ENCODE assay signal across 24 cellular contexts in genomic region chr7:80517177-80517804, GRCh38. TPM values are rescaled to one million over a fixed set of nuclear protein-coding genes. Genes with fewer than 3 reads are reported as not detected.
DNase-seq lines count a peak whose midpoint lies in the region; ATAC-seq, FAIRE-seq and TF ChIP-seq lines count a peak whose summit lies in the region.
"Had no signal": no experiment of that assay in that cellular context is flagged by ENCODE, and none has a peak within 500 bp of the region (broad histone marks: within the 10 kb centered on the region; RNA-seq: fewer than 3 reads in every experiment).

No MANE protein-coding gene starts in this region.

- TF ChIP-seq POLR2A in GM12878 (IDR thresholded peaks at IDR 0.05; ENCODE audit: low read depth, low read length) (no peak), upper lobe of left lung (IDR thresholded peaks at IDR 0.05) (no peak)

- in situ Hi-C loops in GM12878 (cut with MboI): no loop called here

- H3K36me3 Mint-ChIP-seq in immature natural killer cell: no peaks in the 10 kb centered on the region
- H3K36me3 Mint-ChIP-seq: activated naive CD8-positive, alpha-beta T cell treated with anti-CD3 and anti-CD28 coated beads, Interleukin-2, amount 10 ng/mL, durations not matched to agents 7 days and 5 days; stimulated activated memory B cell treated with anti-CD40 and anti-IgM and Interleukin-4, amounts not matched to agents 10 μg/mL and 1 μg/mL and 100 μg/mL, for 72 hours had no signal

- no TSS peak for BruUV-seq in GM12878 (replicated peaks; lab: Mats Ljungman, UMichigan)

- H3K4me3 ChIP-seq in GM12878 (no peak overlapping the region), lower lobe of right lung (no peak overlapping the region), upper lobe of left lung (no peak overlapping the region)
- H3K4me3 ChIP-seq: esophagus squamous epithelium, mucosa of descending colon had no signal

- peaks cover 0 to 3% (median 0%) of the 10 kb centered on the region in 3 donors for H3K27me3 Mint-ChIP-seq in immature natural killer cell (ENCODE audit: low read depth in 3 of 3)
- H3K27me3 Mint-ChIP-seq: activated CD8-positive, alpha-beta T cell treated with anti-CD3 and anti-CD28 coated beads for 36 hours; activated naive CD8-positive, alpha-beta T cell treated with anti-CD3 and anti-CD28 coated beads, Interleukin-2, amount 10 ng/mL, durations not matched to agents 7 days and 5 days; CD4-positive, alpha-beta T cell; stimulated activated memory B cell treated with anti-CD40 and anti-IgM and Interleukin-4, amounts not matched to agents 10 μg/mL and 1 μg/mL and 100 μg/mL, for 72 hours had no signal

- H3K9me3 Mint-ChIP-seq in immature natural killer cell: peaks cover 0 to 21% (median 2%) of the 10 kb centered on the region in 6 donors
- H3K9me3 Mint-ChIP-seq: activated CD8-positive, alpha-beta T cell treated with anti-CD3 and anti-CD28 coated beads for 36 hours; activated naive CD8-positive, alpha-beta T cell treated with anti-CD3 and anti-CD28 coated beads, Interleukin-2, amount 10 ng/mL, durations not matched to agents 7 days and 5 days; CD4-positive, alpha-beta T cell; stimulated activated memory B cell treated with anti-CD40 and anti-IgM and Interleukin-4, amounts not matched to agents 10 μg/mL and 1 μg/mL and 100 μg/mL, for 72 hours had no signal

- H3K36me3 ChIP-seq in GM12878 (ENCODE audit: control insufficient read depth in 2 of 2, insufficient read depth in 2 of 2, low read length in 1 of 2) (no peaks in the 10 kb centered on the region), lower lobe of right lung (no peaks in the 10 kb centered on the region), upper lobe of left lung (no peaks in the 10 kb centered on the region)
- H3K36me3 ChIP-seq: esophagus squamous epithelium had no signal

- TF ChIP-seq CTCF in GM12878 (IDR thresholded peaks at IDR 0.05 in 2 of 3, conservative IDR thresholded peaks at IDR 0.05 in 1 of 3; ENCODE audit: control insufficient read depth in 2 of 3, extremely low read depth in 1 of 3, insufficient read depth in 1 of 3, low read depth in 3 of 3, low read length in 3 of 3) (no peak), lower lobe of right lung (IDR thresholded peaks at IDR 0.05) (no peak), upper lobe of left lung (IDR thresholded peaks at IDR 0.05) (no peak)

- no peaks in the 10 kb centered on the region for H3K4me1 ChIP-seq in GM12878 (ENCODE audit: control insufficient read depth, insufficient read depth, low read length)
- H3K4me1 ChIP-seq in lower lobe of right lung: peaks cover 6% of the 10 kb centered on the region
- H3K4me1 ChIP-seq in upper lobe of left lung: peaks cover 0 to 24% (median 9%) of the 10 kb centered on the region in 4 donors

- POLR2A ChIA-PET in GM12878 (lab: Charles Lee): no interaction called here

- FAIRE-seq in GM12878 (lab: Jason Lieb, UNC): no peak
- FAIRE-seq: keratinocyte had no signal

- no peak overlapping the region for H2AFZ ChIP-seq in GM12878 (ENCODE audit: control insufficient read depth, low read depth, low read length)

- H3K4me1 Mint-ChIP-seq in immature natural killer cell: no peaks in the 10 kb centered on the region
- H3K4me1 Mint-ChIP-seq: activated naive CD8-positive, alpha-beta T cell treated with anti-CD3 and anti-CD28 coated beads, Interleukin-2, amount 10 ng/mL, durations not matched to agents 7 days and 5 days; stimulated activated memory B cell treated with anti-CD40 and anti-IgM and Interleukin-4, amounts not matched to agents 10 μg/mL and 1 μg/mL and 100 μg/mL, for 72 hours had no signal

- CTCF ChIA-PET in GM12878 (lab: Yijun Ruan, JAX): no interaction called here

- no peak overlapping the region for H3K9ac ChIP-seq in GM12878 (ENCODE audit: control insufficient read depth, insufficient read depth, low read length)

- no peaks in the 10 kb centered on the region for H4K20me1 ChIP-seq in GM12878 (ENCODE audit: control insufficient read depth, insufficient read depth)

- SMC1A ChIA-PET in GM12878 (lab: Charles Lee; ENCODE audit: uncharacterized antibody, unreplicated experiment): no interaction called here

- H3K27ac Mint-ChIP-seq in immature natural killer cell: no peak overlapping the region
- H3K27ac Mint-ChIP-seq: activated CD8-positive, alpha-beta T cell treated with anti-CD3 and anti-CD28 coated beads for 36 hours; activated naive CD8-positive, alpha-beta T cell treated with anti-CD3 and anti-CD28 coated beads, Interleukin-2, amount 10 ng/mL, durations not matched to agents 7 days and 5 days; CD4-positive, alpha-beta T cell; stimulated activated memory B cell treated with anti-CD40 and anti-IgM and Interleukin-4, amounts not matched to agents 10 μg/mL and 1 μg/mL and 100 μg/mL, for 72 hours had no signal

- no peak for TF ChIP-seq RAD21 in GM12878 (IDR thresholded peaks at IDR 0.05; ENCODE audit: insufficient read depth, low read depth, low read length)

- H3K4me2 ChIP-seq in GM12878 (ENCODE audit: control insufficient read depth, insufficient read depth): no peak overlapping the region

- RAD21 ChIA-PET in GM12878 (lab: Charles Lee; ENCODE audit: unreplicated experiment): no interaction called here

- H3K27ac ChIP-seq in GM12878 (ENCODE audit: control insufficient read depth, insufficient read depth) (no peak overlapping the region), lower lobe of right lung (peak overlapping the region; percentile 12), upper lobe of left lung (peak overlapping the region in 1 of 4 donors; percentile 48)
- H3K27ac ChIP-seq: esophagus squamous epithelium, VCaP had no signal

- H3K4me3 Mint-ChIP-seq in immature natural killer cell: no peak overlapping the region
- H3K4me3 Mint-ChIP-seq: activated CD8-positive, alpha-beta T cell treated with anti-CD3 and anti-CD28 coated beads for 36 hours; activated naive CD8-positive, alpha-beta T cell treated with anti-CD3 and anti-CD28 coated beads, Interleukin-2, amount 10 ng/mL, durations not matched to agents 7 days and 5 days; CD4-positive, alpha-beta T cell; stimulated activated memory B cell treated with anti-CD40 and anti-IgM and Interleukin-4, amounts not matched to agents 10 μg/mL and 1 μg/mL and 100 μg/mL, for 72 hours had no signal

- TF ChIP-seq EP300 in GM12878 (IDR thresholded peaks at IDR 0.05; ENCODE audit: borderline replicate concordance in 1 of 2, control insufficient read depth in 1 of 2, low read depth in 2 of 2, low read length in 2 of 2) (no peak), upper lobe of left lung (IDR thresholded peaks at IDR 0.05) (no peak)

- no peaks in the 10 kb centered on the region for H3K27me3 ChIP-seq in GM12878 (replicated peaks in 1 of 2; ENCODE audit: control insufficient read depth in 2 of 2, insufficient read depth in 2 of 2, low read length in 1 of 2)
- H3K27me3 ChIP-seq in lower lobe of right lung (ENCODE audit: low read depth): no peaks in the 10 kb centered on the region
- H3K27me3 ChIP-seq in upper lobe of left lung: no peaks in the 10 kb centered on the region
- H3K27me3 ChIP-seq: esophagus squamous epithelium had no signal

- ATAC-seq in GM12878 (no peak; the same call in 1 of the 3 replicates), lower lobe of right lung (peak; percentile 70 to 76), upper lobe of left lung (ENCODE audit: low FRiP score in 2 of 2) (peak; percentile 48 to 57)
- ATAC-seq: activated CD8-positive, alpha-beta T cell treated with anti-CD3 and anti-CD28 coated beads for 36 hours; mucosa of descending colon; Panc1; stimulated activated memory B cell treated with anti-CD40 and anti-IgM and Interleukin-4, amounts not matched to agents 10 μg/mL and 1 μg/mL and 100 μg/mL, for 72 hours had no signal

- intact Hi-C loops in GM12878 (cut with micrococcal nuclease; ENCODE audit: unreplicated experiment): no loop called here
- intact Hi-C loops in lower lobe of right lung (cut with DNase I): no loop called here

- DNase-seq in SIG-M5 treated with dmso at 0.1 percent for 504 hours (lab: John Stamatoyannopoulos, UW; ENCODE audit: unreplicated experiment) (peak; percentile 27), SIG-M5 (lab: John Stamatoyannopoulos, UW) (no peak), GM12878 (ENCODE audit: low read depth, low spot score) (no peak), lower lobe of right lung (no peak), upper lobe of left lung (no peak), OCI-M2 (lab: John Stamatoyannopoulos, UW; ENCODE audit: unreplicated experiment) (no peak), immature natural killer cell (no peak)
- DNase-seq in activated effector memory CD4-positive, alpha-beta T cell treated with anti-CD3 and anti-CD28 coated beads, Interleukin-2, amount 50 U/mL, for 16 hours: no peak
- DNase-seq: 8988T; activated CD8-positive, alpha-beta T cell treated with anti-CD3 and anti-CD28 coated beads for 36 hours; activated naive CD8-positive, alpha-beta T cell treated with anti-CD3 and anti-CD28 coated beads, Interleukin-2, amount 10 ng/mL, durations not matched to agents 7 days and 5 days; activated T-cell treated with anti-CD3 and anti-CD28 coated beads, Interleukin-2, amount 50 U/mL, for 48 hours; CD4-positive, alpha-beta T cell; esophagus squamous epithelium; Kasumi-1; mucosa of descending colon; NCI-H1694 treated with DMSO at 0.1 percent for 48 hours; NCI-H446 treated with DMSO at 0.1 percent for 48 hours; trophoblast cell had no signal

- no peaks in the 10 kb centered on the region for H3K9me3 ChIP-seq in GM12878 (replicated peaks; ENCODE audit: control insufficient read depth, insufficient read depth, low read length)
- H3K9me3 ChIP-seq in lower lobe of right lung: no peaks in the 10 kb centered on the region
- H3K9me3 ChIP-seq in upper lobe of left lung: no peaks in the 10 kb centered on the region
- H3K9me3 ChIP-seq: esophagus squamous epithelium, mucosa of descending colon had no signal

- WGBS in GM12878 (ENCODE audit: insufficient coverage, insufficient replicate concordance, low lambda C conversion rate, missing lambda C conversion rate): 34% methylated on average over 4 of the region's 4 CpGs
- WGBS in upper lobe of left lung, 2 donors: 62 to 68% methylated on average over 4 of the region's 4 CpGs

- H3K79me2 ChIP-seq in GM12878 (ENCODE audit: control insufficient read depth, insufficient read depth, low read length): no peaks in the 10 kb centered on the region

RNA-seq across cellular contexts. Expression of gene GNAT3, which starts 5.4 kb away (rescaled TPM):
- total RNA-seq in GM12878 (2013; cell fraction: nucleolus; rRNA removed): not detected in 2 replicates
- 5.6 and 6.5 TPM in 2 replicates for total RNA-seq in GM12878 (2014; rRNA removed)
- 8.3 and 8.4 TPM in 2 replicates for total RNA-seq in GM12878 (2014; rRNA removed; fragmentation: Illumina TruSeq; extraction: Trizol)
- 4.3 and 5.8 TPM in 2 replicates for total RNA-seq in GM12878 (2021)
- not detected for polyA plus RNA-seq in GM12878 (2011; ENCODE audit: low read depth)
- not detected in 2 replicates for polyA plus RNA-seq in GM12878 (2011; rRNA removed)
- polyA plus RNA-seq in GM12878 (2011; cell fraction: cytosol; rRNA removed): not detected in 2 replicates
- not detected in 2 replicates for polyA plus RNA-seq in GM12878 (2011; cell fraction: nucleus; rRNA removed)
- not detected in 2 replicates for polyA plus RNA-seq in GM12878 (2012)
- polyA plus RNA-seq in GM12878 (2014; fragmentation: Illumina TruSeq; extraction: Trizol): 3.7 and 5.8 TPM in 2 replicates
- polyA plus RNA-seq in GM12878 (2014; fragmentation: Nextera tagmentation; extraction: Ambion mirVana): 1 to 10 TPM; 5.5 to 6.3 TPM
- 1.7 and 3.1 TPM in 2 replicates for polyA plus RNA-seq in GM12878 (2014; rRNA removed)
- polyA plus RNA-seq in GM12878 (2016; fragmentation: Nextera tagmentation; extraction: Ambion mirVana): 1 to 10 TPM; 6.7 to 7.0 TPM
- polyA minus RNA-seq in GM12878 (2011; rRNA and poly(A)+ RNA removed): not detected in 2 replicates
- polyA minus RNA-seq in GM12878 (2011; cell fraction: cytosol; rRNA and poly(A)+ RNA removed): not detected in 2 replicates
- not detected in 2 replicates for polyA minus RNA-seq in GM12878 (2011; cell fraction: nucleus; rRNA and poly(A)+ RNA removed)
- not detected for total RNA-seq in lower lobe of right lung
- total RNA-seq in upper lobe of left lung: not detected
- polyA plus RNA-seq in immature natural killer cell: not detected
- total RNA-seq: activated CD8-positive, alpha-beta T cell treated with anti-CD3 and anti-CD28 coated beads for 36 hours; activated naive CD8-positive, alpha-beta T cell treated with anti-CD3 and anti-CD28 coated beads, Interleukin-2, amount 10 ng/mL, durations not matched to agents 7 days and 5 days; CD4-positive, alpha-beta T cell; esophagus squamous epithelium; mucosa of descending colon; omental fat pad had no signal
- polyA plus RNA-seq: keratinocyte had no signal
